19 cellular contexts compared by ENCODE assay signal in the genomic region with DNA sequence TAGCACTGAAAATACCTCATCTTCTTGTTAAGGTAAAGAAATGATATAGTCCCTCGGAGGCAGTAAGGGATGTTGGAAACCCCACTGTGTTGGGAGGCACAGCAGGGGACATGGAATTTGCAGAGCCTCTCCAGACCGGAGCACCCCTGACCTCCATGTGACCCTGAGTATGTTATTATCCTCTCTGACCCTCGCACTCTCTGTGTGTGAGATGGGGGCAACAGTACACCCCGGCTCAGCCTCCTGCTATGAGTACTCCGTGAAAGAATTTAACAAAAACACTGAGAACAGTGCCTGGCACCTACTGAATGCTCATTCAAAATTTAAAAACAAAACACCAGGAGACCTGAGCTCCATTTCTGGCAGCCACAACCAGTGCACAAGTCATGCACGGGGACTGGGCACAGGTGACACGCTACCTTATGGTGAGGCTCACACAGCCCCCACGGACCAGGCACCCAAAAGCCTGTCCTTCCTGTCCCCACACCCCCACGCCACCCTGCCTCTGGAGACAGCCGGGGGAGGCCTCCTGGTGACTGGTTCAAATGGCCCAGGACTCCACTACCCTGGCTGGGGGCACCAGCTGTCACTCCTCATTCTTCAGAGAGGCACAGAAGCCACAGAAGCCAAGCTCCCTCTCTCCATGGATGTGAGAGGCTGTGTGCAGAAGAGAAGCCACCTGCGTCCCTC. TPM values are rescaled to one million over a fixed set of nuclear protein-coding genes. Genes with fewer than 3 reads are reported as not detected.
DNase-seq lines count a peak whose midpoint lies in the region; ATAC-seq and TF ChIP-seq lines count a peak whose summit lies in the region.
"Had no signal": no experiment of that assay in that cellular context is flagged by ENCODE, and none has a peak within 500 bp of the region (broad histone marks: within the 10 kb centered on the region; RNA-seq: fewer than 3 reads in every experiment).

No MANE protein-coding gene starts in this region.

- peaks cover 8% of the 10 kb centered on the region for H3K4me1 ChIP-seq in endodermal cell (ENCODE audit: control insufficient read depth, insufficient read depth, low read length)
- peaks cover 0 to 7% of the 10 kb centered on the region in 2 experiments for H3K4me1 ChIP-seq in trophoblast cell (ENCODE audit: control insufficient read depth in 1 of 2, insufficient read depth in 2 of 2, low read length in 2 of 2)

- peak overlapping the region; percentile 10 for H3K4me3 Mint-ChIP-seq in endodermal cell
- H3K4me3 Mint-ChIP-seq in endothelial cell (ENCODE audit: unreplicated experiment) = no peak overlapping the region
- H3K4me3 Mint-ChIP-seq: activated naive CD4-positive, alpha-beta T cell treated with anti-CD3 and anti-CD28 coated beads, Interleukin-2, amount 50 U/mL, for 24 hours had no signal

- H3K27me3 Mint-ChIP-seq in endodermal cell (ENCODE audit: insufficient read depth) = no peaks in the 10 kb centered on the region
- peaks cover 7% of the 10 kb centered on the region for H3K27me3 Mint-ChIP-seq in endothelial cell (ENCODE audit: unreplicated experiment)

- H3K36me3 ChIP-seq in endodermal cell (ENCODE audit: control insufficient read depth, insufficient read depth, low read length) (peaks cover 38% of the 10 kb centered on the region), trophoblast cell (ENCODE audit: control insufficient read depth in 1 of 2, insufficient read depth in 2 of 2, low read length in 2 of 2) (peaks cover 8% of the 10 kb centered on the region in 2 experiments)

- H3K9me3 ChIP-seq in endodermal cell (ENCODE audit: control insufficient read depth, low read length) (no peaks in the 10 kb centered on the region), trophoblast cell (ENCODE audit: insufficient read depth, low read depth, low read length) (no peaks in the 10 kb centered on the region)
- H3K9me3 ChIP-seq: SJSA1 had no signal

- H3K36me3 Mint-ChIP-seq in endodermal cell (ENCODE audit: low read depth) (peaks cover 61% of the 10 kb centered on the region), endothelial cell (ENCODE audit: low read depth, unreplicated experiment) (peaks cover 25% of the 10 kb centered on the region)

- H3K4me2 ChIP-seq in trophoblast cell (ENCODE audit: low read length) = no peak overlapping the region

- no peak overlapping the region for H4K12ac ChIP-seq in trophoblast cell (ENCODE audit: low read depth, low read length)

- DNase-seq in DMS 273 (lab: John Stamatoyannopoulos, UW; ENCODE audit: unreplicated experiment) (peak; percentile 51), DMS 273 treated with DMSO at 0.1 percent for 48 hours (lab: John Stamatoyannopoulos, UW) (no peak), NCI-H2107 treated with DMSO at 0.1 percent for 48 hours (lab: John Stamatoyannopoulos, UW; ENCODE audit: unreplicated experiment) (peak; percentile 67), endodermal cell (peak; percentile 63), trophoblast cell (no peak), DMS53 treated with DMSO at 0.1 percent for 48 hours (lab: John Stamatoyannopoulos, UW; ENCODE audit: unreplicated experiment) (no peak), endothelial cell (ENCODE audit: low spot score) (no peak)
- DNase-seq: activated CD4-positive, alpha-beta T cell treated with anti-CD3 and anti-CD28 coated beads for 4 hours; activated CD8-positive, alpha-beta memory T cell treated with anti-CD3 and anti-CD28 coated beads, Interleukin-2, amount 50 U/mL, for 48 hours; effector CD8-positive, alpha-beta T cell; EL; left cardiac atrium; NCI-H226; stimulated activated naive CD4-positive, alpha-beta T cell treated with Interleukin-2 at 50 U/mL for 16 hours; T-helper 9 cell had no signal

- H2AFZ ChIP-seq in trophoblast cell (ENCODE audit: insufficient read depth, low read length, poor library complexity) = no peak overlapping the region

- no peak overlapping the region for H4K91ac ChIP-seq in trophoblast cell (ENCODE audit: low read depth, low read length)

- H4K8ac ChIP-seq in trophoblast cell (ENCODE audit: low read depth, low read length) = no peak overlapping the region

- no peak overlapping the region for H3K18ac ChIP-seq in trophoblast cell (ENCODE audit: low read length)

- no peak overlapping the region for H2BK5ac ChIP-seq in trophoblast cell (ENCODE audit: low read depth, low read length, poor library complexity)

- no peak overlapping the region for H3K23ac ChIP-seq in trophoblast cell (ENCODE audit: low read length)

- peaks cover 6% of the 10 kb centered on the region for H3K79me2 ChIP-seq in trophoblast cell (ENCODE audit: control insufficient read depth, insufficient read depth, low read length, poor library complexity)

- WGBS in endodermal cell (ENCODE audit: insufficient coverage in 1 of 2, insufficient read length in 1 of 2), 2 experiments = 66 to 79% methylated on average over 4 to 11 of the region's 11 CpGs
- no CpG with 5 or more reads among the region's 11 CpGs for WGBS in trophoblast cell (ENCODE audit: extremely low coverage, insufficient coverage, insufficient read length)

- TF ChIP-seq CTCF in endodermal cell (conservative IDR thresholded peaks at IDR 0.05) = no peak
- no peak for TF ChIP-seq CTCF in endothelial cell (IDR thresholded peaks at IDR 0.05; ENCODE audit: unreplicated experiment)

- peak overlapping the region; percentile 16 for H3K4ac ChIP-seq in trophoblast cell (ENCODE audit: low read depth, low read length)

- H3K9ac ChIP-seq in endodermal cell (ENCODE audit: extremely low read depth, low read length, poor library complexity, severe bottlenecking) (no peak overlapping the region), trophoblast cell (ENCODE audit: low read length) (no peak overlapping the region)

- H3K4me3 ChIP-seq in endodermal cell (ENCODE audit: low read length) (no peak overlapping the region), trophoblast cell (ENCODE audit: low read depth, low read length) (no peak overlapping the region)
- H3K4me3 ChIP-seq: SJSA1 had no signal

- H3K9me3 Mint-ChIP-seq in endodermal cell = no peaks in the 10 kb centered on the region
- no peaks in the 10 kb centered on the region for H3K9me3 Mint-ChIP-seq in endothelial cell (ENCODE audit: unreplicated experiment)
- H3K9me3 Mint-ChIP-seq: activated naive CD4-positive, alpha-beta T cell treated with anti-CD3 and anti-CD28 coated beads, Interleukin-2, amount 50 U/mL, for 24 hours had no signal

- peak overlapping the region; percentile 56 for H3K27ac Mint-ChIP-seq in endodermal cell
- no peak overlapping the region for H3K27ac Mint-ChIP-seq in endothelial cell (ENCODE audit: unreplicated experiment)
- H3K27ac Mint-ChIP-seq: activated naive CD4-positive, alpha-beta T cell treated with anti-CD3 and anti-CD28 coated beads, Interleukin-2, amount 50 U/mL, for 24 hours had no signal

- no peak overlapping the region for H2AK5ac ChIP-seq in trophoblast cell (ENCODE audit: low read length)

- no peak for ATAC-seq in GM21526 (IDR thresholded peaks at IDR 0.05; ENCODE audit: low FRiP score, unreplicated experiment)
- ATAC-seq: left cardiac atrium had no signal

- H3K27me3 ChIP-seq in endodermal cell (ENCODE audit: control insufficient read depth, insufficient read depth, low read length, poor library complexity, severe bottlenecking) (no peaks in the 10 kb centered on the region), trophoblast cell (ENCODE audit: insufficient read depth, low read length) (no peaks in the 10 kb centered on the region)
- H3K27me3 ChIP-seq: SJSA1 had no signal

- H3K14ac ChIP-seq in trophoblast cell (ENCODE audit: low read length) = no peak overlapping the region

- no peaks in the 10 kb centered on the region for H3K79me1 ChIP-seq in trophoblast cell (ENCODE audit: low read length)

- no peak overlapping the region for H2BK120ac ChIP-seq in trophoblast cell (ENCODE audit: insufficient read depth, low read length, poor library complexity)

- H2BK12ac ChIP-seq in trophoblast cell (ENCODE audit: low read length) = no peak overlapping the region

- peaks cover 37% of the 10 kb centered on the region for H3K4me1 Mint-ChIP-seq in endodermal cell
- H3K4me1 Mint-ChIP-seq in endothelial cell (ENCODE audit: unreplicated experiment) = peaks cover 35% of the 10 kb centered on the region

- peak overlapping the region; percentile 55 for H3K27ac ChIP-seq in endodermal cell (ENCODE audit: low read depth, low read length)
- H3K27ac ChIP-seq in trophoblast cell (ENCODE audit: low read depth, low read length) = no peak overlapping the region
- H3K27ac ChIP-seq: 22Rv1, SJSA1 had no signal

RNA-seq across cellular contexts. Expression of gene NINL, which starts 6.1 kb away (rescaled TPM):
- total RNA-seq in endodermal cell (100 to 1,000 TPM in 1 of 2 donors, 10 to 100 TPM in 1; 78.5 to 101 TPM), endothelial cell (ENCODE audit: unreplicated experiment) (95.5 TPM)
- polyA plus RNA-seq in endodermal cell (2013, experiment 1 of 2) = 48.7 TPM
- 43.3 TPM for polyA plus RNA-seq in endodermal cell (2013, experiment 2 of 2)
- polyA plus RNA-seq in trophoblast cell (2013) = 11.3 TPM in 2 replicates

RNA-seq across cellular contexts. Expression of gene NANP, which starts 44.6 kb away (rescaled TPM):
- 10 to 100 TPM in 1 of 2 donors, 1 to 10 TPM in 1; 6.5 to 10.4 TPM for total RNA-seq in endodermal cell
- polyA plus RNA-seq in endodermal cell (2013, experiment 1 of 2) = 5.9 TPM
- 4.6 TPM for polyA plus RNA-seq in endodermal cell (2013, experiment 2 of 2)
- 3.7 and 4.0 TPM in 2 replicates for polyA plus RNA-seq in trophoblast cell (2013)
- total RNA-seq in endothelial cell (ENCODE audit: unreplicated experiment) = 6.8 TPM

Comparison
In these comparisons a context has a peak if more than half of its experiments do, and no peak if none do; other contexts are left out.
1. DNase-seq: peak in DMS 273 (single experiment), NCI-H2107 treated with DMSO at 0.1 percent for 48 hours (single experiment) and endodermal cell (single experiment); none in DMS 273 treated with DMSO at 0.1 percent for 48 hours (single experiment), trophoblast cell (0 of 2), DMS53 treated with DMSO at 0.1 percent for 48 hours (single experiment) and endothelial cell (single experiment).